ENCODE assay signal across 14 cellular contexts in the genomic region with DNA sequence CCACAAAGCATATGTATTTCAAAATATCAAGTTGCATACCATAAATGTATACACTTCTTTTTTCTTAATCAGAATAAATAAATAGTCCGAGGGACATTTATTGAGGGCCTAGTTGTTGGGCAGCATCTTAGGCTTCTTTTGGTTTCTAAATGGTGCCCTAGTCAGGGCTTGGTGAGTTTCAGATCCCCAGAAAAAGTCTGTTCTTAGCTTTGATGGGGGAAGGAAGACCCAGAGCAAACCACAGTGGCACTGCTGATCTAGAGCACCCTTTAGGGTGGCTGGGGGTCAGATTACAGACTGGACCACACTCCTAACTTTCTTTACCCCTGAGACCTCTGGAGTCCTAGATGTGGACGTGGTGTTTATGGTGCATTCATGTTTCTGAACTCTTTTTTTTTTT.
A peak's percentile ranks its signal among the peaks of the same experiment; 100 is the strongest.
DNase-seq lines count a peak whose midpoint lies in the region; ATAC-seq, FAIRE-seq and TF ChIP-seq lines count a peak whose summit lies in the region.
"Had no signal": no experiment of that assay in that cellular context is flagged by ENCODE, and none has a peak within 500 bp of the region (broad histone marks: within the 10 kb centered on the region; RNA-seq: fewer than 3 reads in every experiment).

No MANE protein-coding gene starts in this region.

- peak overlapping the region; percentile 7; the same call in 1 of the 2 replicates for H3K4me2 ChIP-seq in GM12878 (ENCODE audit: control insufficient read depth, insufficient read depth)
- H3K4me2 ChIP-seq: hepatocyte had no signal

- peaks cover 73% of the 10 kb centered on the region for H3K79me2 ChIP-seq in GM12878 (ENCODE audit: control insufficient read depth, insufficient read depth, low read length)
- H3K79me2 ChIP-seq: hepatocyte had no signal

- no peak for TF ChIP-seq EP300 in GM12878 (IDR thresholded peaks at IDR 0.05; ENCODE audit: borderline replicate concordance in 1 of 2, control insufficient read depth in 1 of 2, low read depth in 2 of 2, low read length in 2 of 2)

- H3K9me3 ChIP-seq in GM12878 (replicated peaks; ENCODE audit: control insufficient read depth, insufficient read depth, low read length), result no peaks in the 10 kb centered on the region
- H3K9me3 ChIP-seq in ascending aorta, result no peaks in the 10 kb centered on the region
- H3K9me3 ChIP-seq: psoas muscle, tibial artery had no signal

- no peak overlapping the region for H3K9ac ChIP-seq in GM12878 (ENCODE audit: control insufficient read depth, insufficient read depth, low read length)

- SMC1A ChIA-PET in GM12878 (lab: Charles Lee; ENCODE audit: uncharacterized antibody, unreplicated experiment), result interaction anchor here (1.0 to 17.0 kb wide), 11 partner anchors 8 to 207 kb away, joined by 3 to 397 read pairs (median 4); no protein-coding TSS in a partner anchor

- in situ Hi-C loops in GM12878 (cut with MboI), result no loop called here

- no peak for TF ChIP-seq RAD21 in GM12878 (IDR thresholded peaks at IDR 0.05; ENCODE audit: insufficient read depth, low read depth, low read length)

- no peak for TF ChIP-seq CTCF in GM12878 (IDR thresholded peaks at IDR 0.05 in 2 of 3, conservative IDR thresholded peaks at IDR 0.05 in 1 of 3; ENCODE audit: control insufficient read depth in 2 of 3, extremely low read depth in 1 of 3, insufficient read depth in 1 of 3, low read depth in 3 of 3, low read length in 3 of 3)
- no peak for TF ChIP-seq CTCF in ascending aorta (IDR thresholded peaks at IDR 0.05)

- no peak overlapping the region for H3K27ac ChIP-seq in GM12878 (ENCODE audit: control insufficient read depth, insufficient read depth)
- H3K27ac ChIP-seq in ascending aorta, result no peak overlapping the region
- H3K27ac ChIP-seq: hepatocyte, psoas muscle, tibial artery had no signal

- H3K36me3 ChIP-seq in GM12878 (ENCODE audit: control insufficient read depth in 2 of 2, insufficient read depth in 2 of 2, low read length in 1 of 2), result peaks cover 8 to 17% of the 10 kb centered on the region in 2 experiments; a peak in 3 of 4 replicates
- H3K36me3 ChIP-seq in ascending aorta, result no peaks in the 10 kb centered on the region
- H3K36me3 ChIP-seq: tibial artery had no signal

- CTCF ChIA-PET in GM12878 (lab: Yijun Ruan, JAX), result interaction anchor here (1.0 to 5.5 kb wide), 6 partner anchors 11 to 52 kb away, joined by 3 to 25 read pairs (median 11); no protein-coding TSS in a partner anchor

- peak; percentile 94 for ATAC-seq in GM18867 (IDR thresholded peaks at IDR 0.05; ENCODE audit: unreplicated experiment)
- ATAC-seq in GM21529 (IDR thresholded peaks at IDR 0.05; ENCODE audit: unreplicated experiment), result peak; percentile 80
- peak; percentile 75 for ATAC-seq in HG03280 (IDR thresholded peaks at IDR 0.05; ENCODE audit: unreplicated experiment)
- ATAC-seq in GM12878, result peak; percentile 96
- ATAC-seq: psoas muscle had no signal

- 46% methylated on average over 2 of the region's 2 CpGs for WGBS in GM12878 (ENCODE audit: insufficient coverage, insufficient replicate concordance, low lambda C conversion rate, missing lambda C conversion rate)

- POLR2A ChIA-PET in GM12878 (lab: Charles Lee), result interaction anchor here (0.7 to 6.0 kb wide), 9 partner anchors 9 to 62 kb away, joined by 4 to 81 read pairs (median 6); no protein-coding TSS in a partner anchor

- RAD21 ChIA-PET in GM12878 (lab: Charles Lee; ENCODE audit: unreplicated experiment), result interaction anchor here (1.1 to 16.5 kb wide), 5 partner anchors 9 to 197 kb away, joined by 3 to 340 read pairs (median 7); no protein-coding TSS in a partner anchor

- TF ChIP-seq POLR2A in GM12878 (IDR thresholded peaks at IDR 0.05; ENCODE audit: low read depth, low read length), result no peak

- H3K4me1 ChIP-seq in GM12878 (ENCODE audit: control insufficient read depth, insufficient read depth, low read length), result peaks cover 27% of the 10 kb centered on the region
- peaks cover 3 to 23% of the 10 kb centered on the region in 2 donors for H3K4me1 ChIP-seq in ascending aorta

- intact Hi-C loops in GM12878 (cut with micrococcal nuclease; ENCODE audit: unreplicated experiment) (no loop called here), ascending aorta (cut with DNase I) (no loop called here)

- no peak overlapping the region for H2AFZ ChIP-seq in GM12878 (ENCODE audit: control insufficient read depth, low read depth, low read length)
- H2AFZ ChIP-seq: hepatocyte had no signal

- H3K27me3 ChIP-seq in GM12878 (replicated peaks in 1 of 2; ENCODE audit: control insufficient read depth in 2 of 2, insufficient read depth in 2 of 2, low read length in 1 of 2) (no peaks in the 10 kb centered on the region), ascending aorta (no peaks in the 10 kb centered on the region)
- H3K27me3 ChIP-seq: hepatocyte, tibial artery had no signal

- no TSS peak for BruUV-seq in GM12878 (replicated peaks; lab: Mats Ljungman, UMichigan)

- H4K20me1 ChIP-seq in GM12878 (ENCODE audit: control insufficient read depth, insufficient read depth), result peaks cover 8% of the 10 kb centered on the region

- DNase-seq in GM12878 (ENCODE audit: low read depth, low spot score) (peak; percentile 51), COR-L47 (lab: John Stamatoyannopoulos, UW) (no peak), Ammon's horn (ENCODE audit: low spot score) (no peak), ascending aorta (ENCODE audit: low spot score in 2 of 2) (no peak)
- DNase-seq in activated CD4-positive, alpha-beta T cell treated with anti-CD3 and anti-CD28 coated beads, Interleukin-2, amount 50 U/mL, for 1 hour, result no peak
- DNase-seq: activated CD4-positive, alpha-beta memory T cell treated with anti-CD3 and anti-CD28 coated beads for 36 hours; mesenchymal stem cell; NCI-H446; psoas muscle; tibial artery had no signal

- FAIRE-seq in GM12878 (lab: Jason Lieb, UNC), result no peak

- H3K4me3 ChIP-seq in GM12878 (no peak overlapping the region), ascending aorta (no peak overlapping the region)
- H3K4me3 ChIP-seq: hepatocyte, psoas muscle, tibial artery had no signal

TF ChIP-seq in GM12878, 131 proteins besides CTCF, POLR2A, EP300 and RAD21 (continues in another document):
- TF ChIP-seq, protein P1, sequence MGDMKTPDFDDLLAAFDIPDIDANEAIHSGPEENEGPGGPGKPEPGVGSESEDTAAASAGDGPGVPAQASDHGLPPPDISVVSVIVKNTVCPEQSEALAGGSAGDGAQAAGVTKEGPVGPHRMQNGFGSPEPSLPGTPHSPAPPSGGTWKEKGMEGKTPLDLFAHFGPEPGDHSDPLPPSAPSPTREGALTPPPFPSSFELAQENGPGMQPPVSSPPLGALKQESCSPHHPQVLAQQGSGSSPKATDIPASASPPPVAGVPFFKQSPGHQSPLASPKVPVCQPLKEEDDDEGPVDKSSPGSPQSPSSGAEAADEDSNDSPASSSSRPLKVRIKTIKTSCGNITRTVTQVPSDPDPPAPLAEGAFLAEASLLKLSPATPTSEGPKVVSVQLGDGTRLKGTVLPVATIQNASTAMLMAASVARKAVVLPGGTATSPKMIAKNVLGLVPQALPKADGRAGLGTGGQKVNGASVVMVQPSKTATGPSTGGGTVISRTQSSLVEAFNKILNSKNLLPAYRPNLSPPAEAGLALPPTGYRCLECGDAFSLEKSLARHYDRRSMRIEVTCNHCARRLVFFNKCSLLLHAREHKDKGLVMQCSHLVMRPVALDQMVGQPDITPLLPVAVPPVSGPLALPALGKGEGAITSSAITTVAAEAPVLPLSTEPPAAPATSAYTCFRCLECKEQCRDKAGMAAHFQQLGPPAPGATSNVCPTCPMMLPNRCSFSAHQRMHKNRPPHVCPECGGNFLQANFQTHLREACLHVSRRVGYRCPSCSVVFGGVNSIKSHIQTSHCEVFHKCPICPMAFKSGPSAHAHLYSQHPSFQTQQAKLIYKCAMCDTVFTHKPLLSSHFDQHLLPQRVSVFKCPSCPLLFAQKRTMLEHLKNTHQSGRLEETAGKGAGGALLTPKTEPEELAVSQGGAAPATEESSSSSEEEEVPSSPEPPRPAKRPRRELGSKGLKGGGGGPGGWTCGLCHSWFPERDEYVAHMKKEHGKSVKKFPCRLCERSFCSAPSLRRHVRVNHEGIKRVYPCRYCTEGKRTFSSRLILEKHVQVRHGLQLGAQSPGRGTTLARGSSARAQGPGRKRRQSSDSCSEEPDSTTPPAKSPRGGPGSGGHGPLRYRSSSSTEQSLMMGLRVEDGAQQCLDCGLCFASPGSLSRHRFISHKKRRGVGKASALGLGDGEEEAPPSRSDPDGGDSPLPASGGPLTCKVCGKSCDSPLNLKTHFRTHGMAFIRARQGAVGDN (IDR thresholded peaks at IDR 0.05), result 0 out of 2 replicates have a peak, but pooled peaks have one; percentile 32
- TF ChIP-seq GABPA (IDR thresholded peaks at IDR 0.05; ENCODE audit: low read depth) (no peak), ETV6 (conservative IDR thresholded peaks at IDR 0.05 in 1 of 2, IDR thresholded peaks at IDR 0.05 in 1 of 2; ENCODE audit: borderline replicate concordance in 1 of 2, low read depth in 1 of 2) (no peak), ATF7 (IDR thresholded peaks at IDR 0.05; ENCODE audit: low read depth) (0 out of 2 replicates have a peak, but pooled peaks have one; percentile 15), BRCA1 (IDR thresholded peaks at IDR 0.05; ENCODE audit: low read depth, low read length) (no peak), IKZF1 (conservative IDR thresholded peaks at IDR 0.05) (peak; percentile 48; the same call in 1 of the 2 replicates), SIN3A (IDR thresholded peaks at IDR 0.05; ENCODE audit: low read depth, low read length) (no peak), ASH2L (IDR thresholded peaks at IDR 0.05; ENCODE audit: borderline replicate concordance, low read depth) (no peak), SIX5 (IDR thresholded peaks at IDR 0.05; ENCODE audit: low read depth, low read length, severe bottlenecking) (no peak), HDGF (IDR thresholded peaks at IDR 0.05) (no peak), NFIC (IDR thresholded peaks at IDR 0.05; ENCODE audit: low read depth, low read length) (0 out of 2 replicates have a peak, but pooled peaks have one; percentile 20)
- TF ChIP-seq, protein P2, sequence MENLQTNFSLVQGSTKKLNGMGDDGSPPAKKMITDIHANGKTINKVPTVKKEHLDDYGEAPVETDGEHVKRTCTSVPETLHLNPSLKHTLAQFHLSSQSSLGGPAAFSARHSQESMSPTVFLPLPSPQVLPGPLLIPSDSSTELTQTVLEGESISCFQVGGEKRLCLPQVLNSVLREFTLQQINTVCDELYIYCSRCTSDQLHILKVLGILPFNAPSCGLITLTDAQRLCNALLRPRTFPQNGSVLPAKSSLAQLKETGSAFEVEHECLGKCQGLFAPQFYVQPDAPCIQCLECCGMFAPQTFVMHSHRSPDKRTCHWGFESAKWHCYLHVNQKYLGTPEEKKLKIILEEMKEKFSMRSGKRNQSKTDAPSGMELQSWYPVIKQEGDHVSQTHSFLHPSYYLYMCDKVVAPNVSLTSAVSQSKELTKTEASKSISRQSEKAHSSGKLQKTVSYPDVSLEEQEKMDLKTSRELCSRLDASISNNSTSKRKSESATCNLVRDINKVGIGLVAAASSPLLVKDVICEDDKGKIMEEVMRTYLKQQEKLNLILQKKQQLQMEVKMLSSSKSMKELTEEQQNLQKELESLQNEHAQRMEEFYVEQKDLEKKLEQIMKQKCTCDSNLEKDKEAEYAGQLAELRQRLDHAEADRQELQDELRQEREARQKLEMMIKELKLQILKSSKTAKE (IDR thresholded peaks at IDR 0.05; ENCODE audit: low read depth, poor library complexity, severe bottlenecking), result peak; percentile 55
